2 cellular contexts compared by ENCODE assay signal in the genomic region with DNA sequence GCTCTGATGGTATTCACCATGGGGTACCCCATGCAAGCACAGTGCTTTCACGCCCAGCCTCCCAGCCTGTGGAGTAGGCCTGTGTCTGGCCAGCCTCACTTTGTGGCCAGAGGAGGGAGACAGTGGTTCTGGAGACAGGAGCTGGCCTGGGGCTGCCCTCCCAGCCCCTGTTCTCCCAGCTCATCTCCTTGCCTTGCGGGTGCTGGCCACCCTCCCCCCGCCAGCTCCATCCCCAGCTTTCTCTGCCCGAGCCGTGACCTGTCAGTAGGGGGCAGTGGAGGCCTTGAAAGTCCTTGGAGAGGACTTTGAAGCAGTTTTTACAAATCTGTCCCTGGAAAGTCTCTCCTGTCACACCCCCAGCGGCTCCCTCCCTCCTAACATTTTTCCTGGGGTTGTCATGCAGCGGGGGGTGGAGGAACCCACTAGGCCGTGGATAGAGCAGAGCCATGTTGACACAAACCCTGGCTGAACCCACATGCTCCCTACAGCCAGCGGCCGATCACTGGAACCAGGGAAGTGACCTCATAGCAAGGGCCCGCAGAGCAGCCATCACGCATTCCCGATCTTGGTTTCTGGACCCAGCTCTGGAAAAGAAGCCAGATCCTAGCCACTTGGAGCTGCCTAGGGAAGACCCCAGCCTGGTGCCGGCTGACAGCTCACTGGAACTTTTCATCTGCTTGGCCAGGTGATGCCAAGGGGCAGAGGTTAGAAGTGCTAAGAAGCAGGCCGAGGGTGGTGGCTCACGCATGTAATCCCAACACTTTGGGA.
TF ChIP-seq lines count a peak whose summit lies in the region.

No MANE protein-coding gene starts in this region.

TF ChIP-seq in Ishikawa, 13 proteins besides CTCF, POLR2A, EP300 and RAD21 (continued from another document):
- TF ChIP-seq, protein P1, sequence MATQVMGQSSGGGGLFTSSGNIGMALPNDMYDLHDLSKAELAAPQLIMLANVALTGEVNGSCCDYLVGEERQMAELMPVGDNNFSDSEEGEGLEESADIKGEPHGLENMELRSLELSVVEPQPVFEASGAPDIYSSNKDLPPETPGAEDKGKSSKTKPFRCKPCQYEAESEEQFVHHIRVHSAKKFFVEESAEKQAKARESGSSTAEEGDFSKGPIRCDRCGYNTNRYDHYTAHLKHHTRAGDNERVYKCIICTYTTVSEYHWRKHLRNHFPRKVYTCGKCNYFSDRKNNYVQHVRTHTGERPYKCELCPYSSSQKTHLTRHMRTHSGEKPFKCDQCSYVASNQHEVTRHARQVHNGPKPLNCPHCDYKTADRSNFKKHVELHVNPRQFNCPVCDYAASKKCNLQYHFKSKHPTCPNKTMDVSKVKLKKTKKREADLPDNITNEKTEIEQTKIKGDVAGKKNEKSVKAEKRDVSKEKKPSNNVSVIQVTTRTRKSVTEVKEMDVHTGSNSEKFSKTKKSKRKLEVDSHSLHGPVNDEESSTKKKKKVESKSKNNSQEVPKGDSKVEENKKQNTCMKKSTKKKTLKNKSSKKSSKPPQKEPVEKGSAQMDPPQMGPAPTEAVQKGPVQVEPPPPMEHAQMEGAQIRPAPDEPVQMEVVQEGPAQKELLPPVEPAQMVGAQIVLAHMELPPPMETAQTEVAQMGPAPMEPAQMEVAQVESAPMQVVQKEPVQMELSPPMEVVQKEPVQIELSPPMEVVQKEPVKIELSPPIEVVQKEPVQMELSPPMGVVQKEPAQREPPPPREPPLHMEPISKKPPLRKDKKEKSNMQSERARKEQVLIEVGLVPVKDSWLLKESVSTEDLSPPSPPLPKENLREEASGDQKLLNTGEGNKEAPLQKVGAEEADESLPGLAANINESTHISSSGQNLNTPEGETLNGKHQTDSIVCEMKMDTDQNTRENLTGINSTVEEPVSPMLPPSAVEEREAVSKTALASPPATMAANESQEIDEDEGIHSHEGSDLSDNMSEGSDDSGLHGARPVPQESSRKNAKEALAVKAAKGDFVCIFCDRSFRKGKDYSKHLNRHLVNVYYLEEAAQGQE (IDR thresholded peaks at IDR 0.05; ENCODE audit: low read depth): no peak
- TF ChIP-seq YY1 (IDR thresholded peaks at IDR 0.05; ENCODE audit: low read depth): peak; percentile 31; the same call in 1 of the 2 replicates
- no peak for TF ChIP-seq ZBTB7A (IDR thresholded peaks at IDR 0.05; ENCODE audit: low read depth)
- TF ChIP-seq, protein P2, sequence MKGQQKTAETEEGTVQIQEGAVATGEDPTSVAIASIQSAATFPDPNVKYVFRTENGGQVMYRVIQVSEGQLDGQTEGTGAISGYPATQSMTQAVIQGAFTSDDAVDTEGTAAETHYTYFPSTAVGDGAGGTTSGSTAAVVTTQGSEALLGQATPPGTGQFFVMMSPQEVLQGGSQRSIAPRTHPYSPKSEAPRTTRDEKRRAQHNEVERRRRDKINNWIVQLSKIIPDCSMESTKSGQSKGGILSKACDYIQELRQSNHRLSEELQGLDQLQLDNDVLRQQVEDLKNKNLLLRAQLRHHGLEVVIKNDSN (IDR thresholded peaks at IDR 0.05): no peak
- no peak for TF ChIP-seq CREB1 (IDR thresholded peaks at IDR 0.05; ENCODE audit: low read depth)
- TF ChIP-seq, protein P3, sequence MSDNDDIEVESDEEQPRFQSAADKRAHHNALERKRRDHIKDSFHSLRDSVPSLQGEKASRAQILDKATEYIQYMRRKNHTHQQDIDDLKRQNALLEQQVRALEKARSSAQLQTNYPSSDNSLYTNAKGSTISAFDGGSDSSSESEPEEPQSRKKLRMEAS (IDR thresholded peaks at IDR 0.05): no peak
- no peak for TF ChIP-seq NFIC (IDR thresholded peaks at IDR 0.05)
- no peak for TF ChIP-seq TEAD4 (IDR thresholded peaks at IDR 0.05)
- no peak for TF ChIP-seq TAF1 (IDR thresholded peaks at IDR 0.05; ENCODE audit: low read depth)
- no peak for TF ChIP-seq EGR1 (IDR thresholded peaks at IDR 0.05)

TF ChIP-seq in GM12878, 131 proteins besides CTCF, POLR2A, EP300 and RAD21 (continued from another document):
- TF ChIP-seq, protein P4, sequence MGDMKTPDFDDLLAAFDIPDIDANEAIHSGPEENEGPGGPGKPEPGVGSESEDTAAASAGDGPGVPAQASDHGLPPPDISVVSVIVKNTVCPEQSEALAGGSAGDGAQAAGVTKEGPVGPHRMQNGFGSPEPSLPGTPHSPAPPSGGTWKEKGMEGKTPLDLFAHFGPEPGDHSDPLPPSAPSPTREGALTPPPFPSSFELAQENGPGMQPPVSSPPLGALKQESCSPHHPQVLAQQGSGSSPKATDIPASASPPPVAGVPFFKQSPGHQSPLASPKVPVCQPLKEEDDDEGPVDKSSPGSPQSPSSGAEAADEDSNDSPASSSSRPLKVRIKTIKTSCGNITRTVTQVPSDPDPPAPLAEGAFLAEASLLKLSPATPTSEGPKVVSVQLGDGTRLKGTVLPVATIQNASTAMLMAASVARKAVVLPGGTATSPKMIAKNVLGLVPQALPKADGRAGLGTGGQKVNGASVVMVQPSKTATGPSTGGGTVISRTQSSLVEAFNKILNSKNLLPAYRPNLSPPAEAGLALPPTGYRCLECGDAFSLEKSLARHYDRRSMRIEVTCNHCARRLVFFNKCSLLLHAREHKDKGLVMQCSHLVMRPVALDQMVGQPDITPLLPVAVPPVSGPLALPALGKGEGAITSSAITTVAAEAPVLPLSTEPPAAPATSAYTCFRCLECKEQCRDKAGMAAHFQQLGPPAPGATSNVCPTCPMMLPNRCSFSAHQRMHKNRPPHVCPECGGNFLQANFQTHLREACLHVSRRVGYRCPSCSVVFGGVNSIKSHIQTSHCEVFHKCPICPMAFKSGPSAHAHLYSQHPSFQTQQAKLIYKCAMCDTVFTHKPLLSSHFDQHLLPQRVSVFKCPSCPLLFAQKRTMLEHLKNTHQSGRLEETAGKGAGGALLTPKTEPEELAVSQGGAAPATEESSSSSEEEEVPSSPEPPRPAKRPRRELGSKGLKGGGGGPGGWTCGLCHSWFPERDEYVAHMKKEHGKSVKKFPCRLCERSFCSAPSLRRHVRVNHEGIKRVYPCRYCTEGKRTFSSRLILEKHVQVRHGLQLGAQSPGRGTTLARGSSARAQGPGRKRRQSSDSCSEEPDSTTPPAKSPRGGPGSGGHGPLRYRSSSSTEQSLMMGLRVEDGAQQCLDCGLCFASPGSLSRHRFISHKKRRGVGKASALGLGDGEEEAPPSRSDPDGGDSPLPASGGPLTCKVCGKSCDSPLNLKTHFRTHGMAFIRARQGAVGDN (IDR thresholded peaks at IDR 0.05): peak; percentile 0; the same call in 1 of the 2 replicates
- TF ChIP-seq RELA (IDR thresholded peaks at IDR 0.05; ENCODE audit: borderline replicate concordance, partially characterized antibody) (peak; percentile 44), STAT1 (conservative IDR thresholded peaks at IDR 0.05) (no peak), KLF5 (IDR thresholded peaks at IDR 0.05; ENCODE audit: partially characterized antibody) (peak; percentile 14), SPI1 (IDR thresholded peaks at IDR 0.05; ENCODE audit: borderline replicate concordance, insufficient read depth, low read depth, low read length) (no peak), GATAD2B (conservative IDR thresholded peaks at IDR 0.05; ENCODE audit: low read depth) (0 out of 2 replicates have a peak, but pooled peaks have one; percentile 18), FOXM1 (IDR thresholded peaks at IDR 0.05; ENCODE audit: low read depth, low read length) (no peak), MEF2A (IDR thresholded peaks at IDR 0.05; ENCODE audit: insufficient read depth, low read depth, low read length) (no peak), SRF (IDR thresholded peaks at IDR 0.05; ENCODE audit: low read depth in 2 of 2, low read length in 2 of 2) (0 out of 4 replicates have a peak, but pooled peaks of 1 of the 2 experiments have one; percentile 39), SUZ12 (IDR thresholded peaks at IDR 0.05; ENCODE audit: unreplicated experiment) (no peak), RUNX3 (IDR thresholded peaks at IDR 0.05; ENCODE audit: low read length) (no peak; the same call in 1 of the 2 replicates), HDGF (IDR thresholded peaks at IDR 0.05) (0 out of 2 replicates have a peak, but pooled peaks have one; percentile 33), MXI1 (IDR thresholded peaks at IDR 0.05; ENCODE audit: low read depth, low read length) (0 out of 2 replicates have a peak, but pooled peaks have one; percentile 31), TCF12 (IDR thresholded peaks at IDR 0.05; ENCODE audit: low read depth, low read length) (0 out of 2 replicates have a peak, but pooled peaks have one; percentile 23), MTA3 (IDR thresholded peaks at IDR 0.05; ENCODE audit: borderline replicate concordance, low read length) (no peak), TCF3 (IDR thresholded peaks at IDR 0.05; ENCODE audit: borderline replicate concordance, insufficient read depth, low read depth, low read length) (no peak), EZH2 (IDR thresholded peaks at IDR 0.05; ENCODE audit: borderline replicate concordance, control insufficient read depth, low read depth, low read length) (no peak), EED (IDR thresholded peaks at IDR 0.05; ENCODE audit: low read depth) (peak; percentile 32; the same call in 1 of the 2 replicates), PML (IDR thresholded peaks at IDR 0.05; ENCODE audit: low read length) (no peak), BACH1 (IDR thresholded peaks at IDR 0.05; ENCODE audit: borderline replicate concordance) (no peak), IKZF2 (IDR thresholded peaks at IDR 0.05) (0 out of 4 replicates have a peak, but pooled peaks have one; percentile 14 to 32), NRF1 (conservative IDR thresholded peaks at IDR 0.05; ENCODE audit: low read depth, low read length) (no peak), SMC3 (IDR thresholded peaks at IDR 0.05; ENCODE audit: borderline replicate concordance, low read length) (peak; percentile 80)
- TF ChIP-seq, protein P5, sequence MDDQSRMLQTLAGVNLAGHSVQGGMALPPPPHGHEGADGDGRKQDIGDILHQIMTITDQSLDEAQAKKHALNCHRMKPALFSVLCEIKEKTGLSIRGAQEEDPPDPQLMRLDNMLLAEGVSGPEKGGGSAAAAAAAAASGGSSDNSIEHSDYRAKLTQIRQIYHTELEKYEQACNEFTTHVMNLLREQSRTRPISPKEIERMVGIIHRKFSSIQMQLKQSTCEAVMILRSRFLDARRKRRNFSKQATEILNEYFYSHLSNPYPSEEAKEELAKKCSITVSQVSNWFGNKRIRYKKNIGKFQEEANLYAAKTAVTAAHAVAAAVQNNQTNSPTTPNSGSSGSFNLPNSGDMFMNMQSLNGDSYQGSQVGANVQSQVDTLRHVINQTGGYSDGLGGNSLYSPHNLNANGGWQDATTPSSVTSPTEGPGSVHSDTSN (IDR thresholded peaks at IDR 0.05; ENCODE audit: insufficient replicate concordance, low read depth, low read length): no peak
- TF ChIP-seq, protein P6, sequence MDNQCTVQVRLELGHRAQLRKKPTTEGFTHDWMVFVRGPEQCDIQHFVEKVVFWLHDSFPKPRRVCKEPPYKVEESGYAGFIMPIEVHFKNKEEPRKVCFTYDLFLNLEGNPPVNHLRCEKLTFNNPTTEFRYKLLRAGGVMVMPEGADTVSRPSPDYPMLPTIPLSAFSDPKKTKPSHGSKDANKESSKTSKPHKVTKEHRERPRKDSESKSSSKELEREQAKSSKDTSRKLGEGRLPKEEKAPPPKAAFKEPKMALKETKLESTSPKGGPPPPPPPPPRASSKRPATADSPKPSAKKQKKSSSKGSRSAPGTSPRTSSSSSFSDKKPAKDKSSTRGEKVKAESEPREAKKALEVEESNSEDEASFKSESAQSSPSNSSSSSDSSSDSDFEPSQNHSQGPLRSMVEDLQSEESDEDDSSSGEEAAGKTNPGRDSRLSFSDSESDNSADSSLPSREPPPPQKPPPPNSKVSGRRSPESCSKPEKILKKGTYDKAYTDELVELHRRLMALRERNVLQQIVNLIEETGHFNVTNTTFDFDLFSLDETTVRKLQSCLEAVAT (IDR thresholded peaks at IDR 0.05): peak; percentile 91
- TF ChIP-seq, protein P7, sequence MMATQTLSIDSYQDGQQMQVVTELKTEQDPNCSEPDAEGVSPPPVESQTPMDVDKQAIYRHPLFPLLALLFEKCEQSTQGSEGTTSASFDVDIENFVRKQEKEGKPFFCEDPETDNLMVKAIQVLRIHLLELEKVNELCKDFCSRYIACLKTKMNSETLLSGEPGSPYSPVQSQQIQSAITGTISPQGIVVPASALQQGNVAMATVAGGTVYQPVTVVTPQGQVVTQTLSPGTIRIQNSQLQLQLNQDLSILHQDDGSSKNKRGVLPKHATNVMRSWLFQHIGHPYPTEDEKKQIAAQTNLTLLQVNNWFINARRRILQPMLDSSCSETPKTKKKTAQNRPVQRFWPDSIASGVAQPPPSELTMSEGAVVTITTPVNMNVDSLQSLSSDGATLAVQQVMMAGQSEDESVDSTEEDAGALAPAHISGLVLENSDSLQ (IDR thresholded peaks at IDR 0.05): no peak
- TF ChIP-seq, protein P8, sequence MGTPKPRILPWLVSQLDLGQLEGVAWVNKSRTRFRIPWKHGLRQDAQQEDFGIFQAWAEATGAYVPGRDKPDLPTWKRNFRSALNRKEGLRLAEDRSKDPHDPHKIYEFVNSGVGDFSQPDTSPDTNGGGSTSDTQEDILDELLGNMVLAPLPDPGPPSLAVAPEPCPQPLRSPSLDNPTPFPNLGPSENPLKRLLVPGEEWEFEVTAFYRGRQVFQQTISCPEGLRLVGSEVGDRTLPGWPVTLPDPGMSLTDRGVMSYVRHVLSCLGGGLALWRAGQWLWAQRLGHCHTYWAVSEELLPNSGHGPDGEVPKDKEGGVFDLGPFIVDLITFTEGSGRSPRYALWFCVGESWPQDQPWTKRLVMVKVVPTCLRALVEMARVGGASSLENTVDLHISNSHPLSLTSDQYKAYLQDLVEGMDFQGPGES (IDR thresholded peaks at IDR 0.05): no peak
- TF ChIP-seq, protein P9, sequence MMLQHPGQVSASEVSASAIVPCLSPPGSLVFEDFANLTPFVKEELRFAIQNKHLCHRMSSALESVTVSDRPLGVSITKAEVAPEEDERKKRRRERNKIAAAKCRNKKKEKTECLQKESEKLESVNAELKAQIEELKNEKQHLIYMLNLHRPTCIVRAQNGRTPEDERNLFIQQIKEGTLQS (IDR thresholded peaks at IDR 0.05; ENCODE audit: borderline replicate concordance, extremely low read depth, low read depth, low read length): no peak
- TF ChIP-seq, protein P10, sequence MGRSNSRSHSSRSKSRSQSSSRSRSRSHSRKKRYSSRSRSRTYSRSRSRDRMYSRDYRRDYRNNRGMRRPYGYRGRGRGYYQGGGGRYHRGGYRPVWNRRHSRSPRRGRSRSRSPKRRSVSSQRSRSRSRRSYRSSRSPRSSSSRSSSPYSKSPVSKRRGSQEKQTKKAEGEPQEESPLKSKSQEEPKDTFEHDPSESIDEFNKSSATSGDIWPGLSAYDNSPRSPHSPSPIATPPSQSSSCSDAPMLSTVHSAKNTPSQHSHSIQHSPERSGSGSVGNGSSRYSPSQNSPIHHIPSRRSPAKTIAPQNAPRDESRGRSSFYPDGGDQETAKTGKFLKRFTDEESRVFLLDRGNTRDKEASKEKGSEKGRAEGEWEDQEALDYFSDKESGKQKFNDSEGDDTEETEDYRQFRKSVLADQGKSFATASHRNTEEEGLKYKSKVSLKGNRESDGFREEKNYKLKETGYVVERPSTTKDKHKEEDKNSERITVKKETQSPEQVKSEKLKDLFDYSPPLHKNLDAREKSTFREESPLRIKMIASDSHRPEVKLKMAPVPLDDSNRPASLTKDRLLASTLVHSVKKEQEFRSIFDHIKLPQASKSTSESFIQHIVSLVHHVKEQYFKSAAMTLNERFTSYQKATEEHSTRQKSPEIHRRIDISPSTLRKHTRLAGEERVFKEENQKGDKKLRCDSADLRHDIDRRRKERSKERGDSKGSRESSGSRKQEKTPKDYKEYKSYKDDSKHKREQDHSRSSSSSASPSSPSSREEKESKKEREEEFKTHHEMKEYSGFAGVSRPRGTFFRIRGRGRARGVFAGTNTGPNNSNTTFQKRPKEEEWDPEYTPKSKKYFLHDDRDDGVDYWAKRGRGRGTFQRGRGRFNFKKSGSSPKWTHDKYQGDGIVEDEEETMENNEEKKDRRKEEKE (IDR thresholded peaks at IDR 0.05): no peak
TF ChIP-seq in GM12878: peak in this region for 15.
